ENCODE assay signal across 10 cellular contexts in genomic region chr17:40518401-40519088, GRCh38. TPM values are rescaled to one million over a fixed set of nuclear protein-coding genes. Genes with fewer than 3 reads are reported as not detected.
A peak's percentile ranks its signal among the peaks of the same experiment; 100 is the strongest.
DNase-seq lines count a peak whose midpoint lies in the region; ATAC-seq and TF ChIP-seq lines count a peak whose summit lies in the region.
"Had no signal": no experiment of that assay in that cellular context is flagged by ENCODE, and none has a peak within 500 bp of the region (broad histone marks: within the 10 kb centered on the region; RNA-seq: fewer than 3 reads in every experiment).

No MANE protein-coding gene starts in this region.

- no peaks in the 10 kb centered on the region for H3K27me3 ChIP-seq in breast epithelium

- H3K36me3 Mint-ChIP-seq in nephron progenitor cell (ENCODE audit: low read depth) = no peaks in the 10 kb centered on the region

- H3K4me1 Mint-ChIP-seq in nephron progenitor cell = peaks cover 29% of the 10 kb centered on the region

- peak overlapping the region; percentile 51 to 60 for H3K27ac ChIP-seq in breast epithelium

- peaks cover 5% of the 10 kb centered on the region for H3K9me3 Mint-ChIP-seq in nephron progenitor cell

- TF ChIP-seq CTCF in breast epithelium (IDR thresholded peaks at IDR 0.05) = no peak
- no peak for TF ChIP-seq CTCF in nephron progenitor cell (IDR thresholded peaks at IDR 0.05)

- ATAC-seq in GM21515 (IDR thresholded peaks at IDR 0.05; ENCODE audit: unreplicated experiment) = no peak

- no peak overlapping the region for H3K4me3 ChIP-seq in breast epithelium
- H3K4me3 ChIP-seq: HAP-1 had no signal

- no peaks in the 10 kb centered on the region for H3K9me3 ChIP-seq in breast epithelium
- H3K9me3 ChIP-seq: HAP-1 had no signal

- peaks cover 10% of the 10 kb centered on the region for H3K27me3 Mint-ChIP-seq in nephron progenitor cell (ENCODE audit: low read depth, poor library complexity)

- H3K4me3 Mint-ChIP-seq in nephron progenitor cell = no peak overlapping the region

- peak overlapping the region; percentile 66 for H3K27ac Mint-ChIP-seq in nephron progenitor cell

- DNase-seq in EH (ENCODE audit: low read depth) = peak; percentile 46
- peak; percentile 82 for DNase-seq in M059J (ENCODE audit: low read depth)
- DNase-seq in breast epithelium (ENCODE audit: low spot score in 2 of 2) = peak in 1 of 2 donors; percentile 48
- no peak for DNase-seq in nephron progenitor cell
- no peak for DNase-seq in NCI-H82 (lab: John Stamatoyannopoulos, UW)
- no peak for DNase-seq in ecto neural progenitor cell (ENCODE audit: low spot score)
- no peak for DNase-seq in activated CD4-positive, alpha-beta T cell treated with anti-CD3 and anti-CD28 coated beads for 4 hours
- DNase-seq: SIG-M5 had no signal

- H3K4me1 ChIP-seq in breast epithelium = peaks cover 3 to 8% of the 10 kb centered on the region in 2 donors
- H3K4me1 ChIP-seq: HAP-1 had no signal

- H3K36me3 ChIP-seq in breast epithelium = no peaks in the 10 kb centered on the region
- H3K36me3 ChIP-seq: HAP-1 had no signal

- intact Hi-C loops in breast epithelium (cut with DNase I; ENCODE audit: low total_unique reads) = no loop called here

- TF ChIP-seq POLR2A in breast epithelium (IDR thresholded peaks at IDR 0.05) = no peak

RNA-seq across cellular contexts. Expression of gene TNS4, which starts 17.1 kb away (rescaled TPM):
- 0.10 TPM in 1 of 2 replicates, not detected in the other for total RNA-seq in M059J (2014; rRNA removed; shearing (Covaris generic))
- 10 to 100 TPM in 2 of 3 donors, not detected in 1; 30.5 to 52.2 TPM for total RNA-seq in breast epithelium

RNA-seq across cellular contexts. Expression of gene CCR7, which starts 46.7 kb away (rescaled TPM):
- not detected in 2 replicates for total RNA-seq in M059J (2014; rRNA removed; shearing (Covaris generic))
- 1 to 10 TPM in 1 of 3 donors, under 1 TPM in 2; 0.16 to 1.0 (median 0.33) TPM for total RNA-seq in breast epithelium

Comparison
In these comparisons a context has a peak if more than half of its experiments do, and no peak if none do; other contexts are left out.
1. DNase-seq: peak in EH (single experiment) and M059J (single experiment); none in nephron progenitor cell (single experiment), NCI-H82 (single experiment), ecto neural progenitor cell (single experiment) and activated CD4-positive, alpha-beta T cell treated with anti-CD3 and anti-CD28 coated beads for 4 hours (0 of 2).